In the genomic region with DNA sequence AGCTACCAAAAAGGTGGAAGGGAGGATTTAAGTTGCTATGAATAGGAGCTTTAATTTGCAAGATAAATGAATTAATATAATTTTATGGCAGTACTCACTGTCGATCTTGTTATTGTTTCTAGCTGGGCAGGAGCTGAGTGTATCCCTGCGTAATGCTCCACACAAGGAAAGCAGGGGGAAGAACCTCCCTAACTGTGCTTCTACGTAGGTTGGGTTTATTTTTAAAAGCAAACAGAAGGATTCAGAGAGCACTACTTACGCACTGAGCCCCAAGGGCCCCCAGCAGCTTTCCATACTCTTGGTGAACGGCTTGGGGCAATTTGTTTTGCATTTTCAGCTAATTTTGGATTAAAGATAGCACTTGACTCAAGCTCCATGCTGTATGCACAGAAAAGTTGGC, we compare ENCODE assay signal across 1 cellular context.
TF ChIP-seq lines count a peak whose summit lies in the region.

No MANE protein-coding gene starts in this region.

TF ChIP-seq in IMR-90, 13 proteins besides CTCF, POLR2A, EP300 and RAD21 (continued from another document):
- TF ChIP-seq CHD1 (IDR thresholded peaks at IDR 0.05; ENCODE audit: low read depth, low read length) (no peak), RCOR1 (IDR thresholded peaks at IDR 0.05; ENCODE audit: insufficient replicate concordance, low read length) (no peak), MAZ (IDR thresholded peaks at IDR 0.05; ENCODE audit: borderline replicate concordance, low read depth, low read length) (no peak), BHLHE40 (IDR thresholded peaks at IDR 0.05; ENCODE audit: low read depth, low read length) (no peak), FOS (IDR thresholded peaks at IDR 0.05; ENCODE audit: low read depth, low read length) (no peak), RFX5 (IDR thresholded peaks at IDR 0.05; ENCODE audit: low read depth, low read length) (no peak)
- TF ChIP-seq, protein P1, sequence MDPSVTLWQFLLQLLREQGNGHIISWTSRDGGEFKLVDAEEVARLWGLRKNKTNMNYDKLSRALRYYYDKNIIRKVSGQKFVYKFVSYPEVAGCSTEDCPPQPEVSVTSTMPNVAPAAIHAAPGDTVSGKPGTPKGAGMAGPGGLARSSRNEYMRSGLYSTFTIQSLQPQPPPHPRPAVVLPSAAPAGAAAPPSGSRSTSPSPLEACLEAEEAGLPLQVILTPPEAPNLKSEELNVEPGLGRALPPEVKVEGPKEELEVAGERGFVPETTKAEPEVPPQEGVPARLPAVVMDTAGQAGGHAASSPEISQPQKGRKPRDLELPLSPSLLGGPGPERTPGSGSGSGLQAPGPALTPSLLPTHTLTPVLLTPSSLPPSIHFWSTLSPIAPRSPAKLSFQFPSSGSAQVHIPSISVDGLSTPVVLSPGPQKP (IDR thresholded peaks at IDR 0.05; ENCODE audit: borderline replicate concordance, low read depth, low read length) = no peak
- TF ChIP-seq, protein P2, sequence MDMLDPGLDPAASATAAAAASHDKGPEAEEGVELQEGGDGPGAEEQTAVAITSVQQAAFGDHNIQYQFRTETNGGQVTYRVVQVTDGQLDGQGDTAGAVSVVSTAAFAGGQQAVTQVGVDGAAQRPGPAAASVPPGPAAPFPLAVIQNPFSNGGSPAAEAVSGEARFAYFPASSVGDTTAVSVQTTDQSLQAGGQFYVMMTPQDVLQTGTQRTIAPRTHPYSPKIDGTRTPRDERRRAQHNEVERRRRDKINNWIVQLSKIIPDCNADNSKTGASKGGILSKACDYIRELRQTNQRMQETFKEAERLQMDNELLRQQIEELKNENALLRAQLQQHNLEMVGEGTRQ (IDR thresholded peaks at IDR 0.05; ENCODE audit: low read depth, low read length) = no peak
